In genomic region chr6:20265842-20266241, GRCh38 we compare ENCODE assay signal across 1 cellular context.
TF ChIP-seq lines count a peak whose summit lies in the region.

No MANE protein-coding gene starts in this region.

TF ChIP-seq in K562, 482 proteins besides CTCF, POLR2A, EP300 and RAD21 (continued from another document):
- no peak for TF ChIP-seq E2F8 (IDR thresholded peaks at IDR 0.05; ENCODE audit: low read depth, partially characterized antibody)
- peak; percentile 72 for TF ChIP-seq ZFP36 (IDR thresholded peaks at IDR 0.05; ENCODE audit: low read depth, low read length, partially characterized antibody)
- TF ChIP-seq BCOR (IDR thresholded peaks at IDR 0.05), result peak; percentile 40; the same call in 1 of the 2 replicates
- no peak for TF ChIP-seq ZBTB33 (CRISPR knock-in tag; IDR thresholded peaks at IDR 0.05)
- TF ChIP-seq ZNF57 (CRISPR knock-in tag; IDR thresholded peaks at IDR 0.05), result no peak
- TF ChIP-seq PYGO2 (tag; IDR thresholded peaks at IDR 0.05), result no peak
- TF ChIP-seq RBM25 (IDR thresholded peaks at IDR 0.05; ENCODE audit: low read depth, low read length, severe bottlenecking), result peak; percentile 84
